In the genomic region with DNA sequence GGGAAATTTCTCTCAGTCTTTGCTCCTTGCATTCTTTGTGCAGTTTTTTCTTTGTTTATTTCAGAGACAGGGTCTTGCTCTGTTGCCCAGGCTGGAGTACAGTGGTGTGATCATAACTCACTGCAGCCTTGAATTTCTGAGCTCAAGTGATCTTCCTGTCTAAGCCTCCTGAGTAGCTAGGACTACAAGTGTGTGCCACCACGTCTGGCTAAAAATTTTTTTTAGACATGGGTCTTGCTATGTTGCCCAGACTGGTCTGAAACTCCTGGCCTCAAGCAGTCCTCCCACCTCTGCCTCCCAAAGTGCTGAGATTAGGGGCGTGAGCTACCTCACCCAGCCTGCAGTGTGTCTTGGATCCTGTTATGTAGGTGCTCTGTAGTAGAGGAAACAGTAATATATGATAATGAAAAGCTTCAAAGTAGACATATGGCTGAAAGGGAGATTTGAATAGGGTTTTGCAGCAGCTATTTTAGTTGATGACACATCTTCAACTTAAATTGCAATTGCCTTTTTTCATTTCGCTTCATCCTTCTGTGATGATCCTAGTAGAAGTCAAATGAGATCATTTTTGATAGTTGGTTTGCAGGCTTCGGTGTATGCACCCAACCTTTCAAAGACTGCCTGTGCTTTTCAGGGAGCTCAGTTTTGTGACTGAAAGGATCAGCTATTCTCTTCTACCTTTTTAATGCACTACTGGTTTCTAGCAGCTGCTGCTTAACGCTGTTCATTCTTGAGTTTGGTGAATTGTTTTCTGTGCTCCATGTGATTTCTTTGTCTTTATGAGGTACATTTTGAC, we compare ENCODE assay signal across 17 cellular contexts.
DNase-seq lines count a peak whose midpoint lies in the region; ATAC-seq and TF ChIP-seq lines count a peak whose summit lies in the region.
"Had no signal": no experiment of that assay in that cellular context is flagged by ENCODE, and none has a peak within 500 bp of the region (broad histone marks: within the 10 kb centered on the region; RNA-seq: fewer than 3 reads in every experiment).

No MANE protein-coding gene starts in this region.

- H3K9me3 Mint-ChIP-seq in activated T-cell treated with anti-CD3 and anti-CD28 coated beads, Interleukin-2, amount 50 U/mL, for 24 hours = no peaks in the 10 kb centered on the region
- H3K9me3 Mint-ChIP-seq in activated B cell treated with CpG ODN at 0.5 μM for 24 hours = peaks cover 2% of the 10 kb centered on the region
- peaks cover 3% of the 10 kb centered on the region for H3K9me3 Mint-ChIP-seq in stimulated activated memory B cell treated with anti-CD40 and anti-IgM and Interleukin-4, amounts not matched to agents 10 μg/mL and 1 μg/mL and 100 μg/mL, for 72 hours
- H3K9me3 Mint-ChIP-seq: CD4-positive, alpha-beta T cell had no signal

- peak overlapping the region; percentile 45 for H3K27ac Mint-ChIP-seq in activated T-cell treated with anti-CD3 and anti-CD28 coated beads, Interleukin-2, amount 50 U/mL, for 24 hours
- H3K27ac Mint-ChIP-seq in activated B cell treated with CpG ODN at 0.5 μM for 24 hours = peak overlapping the region; percentile 73
- peak overlapping the region; percentile 67 for H3K27ac Mint-ChIP-seq in stimulated activated memory B cell treated with anti-CD40 and anti-IgM and Interleukin-4, amounts not matched to agents 10 μg/mL and 1 μg/mL and 100 μg/mL, for 72 hours
- H3K27ac Mint-ChIP-seq: CD4-positive, alpha-beta T cell had no signal

- POLR2A ChIA-PET in activated B cell treated with CpG ODN at 0.5 μM for 24 hours (lab: Charles Lee) = interaction anchor here (0.6 to 1.2 kb wide), 7 partner anchors 8 to 280 kb away, joined by 3 to 7 read pairs (median 3); no protein-coding TSS in a partner anchor

- CTCF ChIA-PET in activated B cell treated with CpG ODN at 0.5 μM for 24 hours (lab: Charles Lee) = no interaction called here

- H3K4me3 Mint-ChIP-seq in activated T-cell treated with anti-CD3 and anti-CD28 coated beads, Interleukin-2, amount 50 U/mL, for 24 hours = no peak overlapping the region
- no peak overlapping the region for H3K4me3 Mint-ChIP-seq in activated B cell treated with CpG ODN at 0.5 μM for 24 hours
- no peak overlapping the region for H3K4me3 Mint-ChIP-seq in stimulated activated memory B cell treated with anti-CD40 and anti-IgM and Interleukin-4, amounts not matched to agents 10 μg/mL and 1 μg/mL and 100 μg/mL, for 72 hours
- H3K4me3 Mint-ChIP-seq: activated T-cell treated with anti-CD3 and anti-CD28 coated beads, Interleukin-2, amount 50 U/mL, for 4 hours; CD4-positive, alpha-beta T cell had no signal

- in situ Hi-C loops in KBM-7 (cut with MboI; ENCODE audit: low pct_unique_long_range_greater_than_20kb, low sequenced_read_pairs) = no loop called here

- DNase-seq in activated T-cell treated with anti-CD3 and anti-CD28 coated beads, Interleukin-2, amount 50 U/mL, for 24 hours = no peak
- DNase-seq in activated T-cell treated with anti-CD3 and anti-CD28 coated beads for 4 hours (no peak), activated B cell treated with CpG ODN at 0.5 μM for 24 hours (no peak), left cardiac atrium (no peak), KBM-7 (no peak)
- DNase-seq: activated CD4-positive, alpha-beta T cell treated with anti-CD3 and anti-CD28 coated beads, Interleukin-2, amount 50 U/mL, for 48 hours; activated T-cell treated with anti-CD3 and anti-CD28 coated beads, Interleukin-2, amount 50 U/mL, for 4 hours; adrenal gland; CD4-positive, alpha-beta T cell; DMS53; KG1; NCI-H1048; stimulated activated naive CD4-positive, alpha-beta T cell had no signal

- H3K36me3 Mint-ChIP-seq in activated T-cell treated with anti-CD3 and anti-CD28 coated beads, Interleukin-2, amount 50 U/mL, for 24 hours (ENCODE audit: low read depth) = peaks cover 35% of the 10 kb centered on the region
- peaks cover 29% of the 10 kb centered on the region for H3K36me3 Mint-ChIP-seq in activated B cell treated with CpG ODN at 0.5 μM for 24 hours (ENCODE audit: low read depth)
- H3K36me3 Mint-ChIP-seq in stimulated activated memory B cell treated with anti-CD40 and anti-IgM and Interleukin-4, amounts not matched to agents 10 μg/mL and 1 μg/mL and 100 μg/mL, for 72 hours = peaks cover 42% of the 10 kb centered on the region

- peaks cover 50% of the 10 kb centered on the region for H3K4me1 Mint-ChIP-seq in activated T-cell treated with anti-CD3 and anti-CD28 coated beads, Interleukin-2, amount 50 U/mL, for 24 hours (ENCODE audit: low read depth)
- H3K4me1 Mint-ChIP-seq in activated B cell treated with CpG ODN at 0.5 μM for 24 hours = peaks cover 72% of the 10 kb centered on the region
- peaks cover 80% of the 10 kb centered on the region for H3K4me1 Mint-ChIP-seq in stimulated activated memory B cell treated with anti-CD40 and anti-IgM and Interleukin-4, amounts not matched to agents 10 μg/mL and 1 μg/mL and 100 μg/mL, for 72 hours

- intact Hi-C loops in activated B cell treated with CpG ODN at 0.5 μM for 24 hours (cut with micrococcal nuclease) (no loop called here), left cardiac atrium (cut with DNase I) (no loop called here)

- no peaks in the 10 kb centered on the region for H3K27me3 Mint-ChIP-seq in activated T-cell treated with anti-CD3 and anti-CD28 coated beads, Interleukin-2, amount 50 U/mL, for 24 hours
- no peaks in the 10 kb centered on the region for H3K27me3 Mint-ChIP-seq in activated B cell treated with CpG ODN at 0.5 μM for 24 hours
- H3K27me3 Mint-ChIP-seq in stimulated activated memory B cell treated with anti-CD40 and anti-IgM and Interleukin-4, amounts not matched to agents 10 μg/mL and 1 μg/mL and 100 μg/mL, for 72 hours = no peaks in the 10 kb centered on the region
- H3K27me3 Mint-ChIP-seq: CD4-positive, alpha-beta T cell had no signal

- TF ChIP-seq CTCF in activated B cell treated with CpG ODN at 0.5 μM for 24 hours (IDR thresholded peaks at IDR 0.05) = no peak

- ATAC-seq in HG03354 (IDR thresholded peaks at IDR 0.05; ENCODE audit: poor library complexity, severe bottlenecking, unreplicated experiment) (peak; percentile 45), activated B cell treated with CpG ODN at 0.5 μM for 24 hours (ENCODE audit: low read depth) (peak; percentile 25), left cardiac atrium (no peak), GM18870 (IDR thresholded peaks at IDR 0.05; ENCODE audit: unreplicated experiment) (no peak)
- ATAC-seq in stimulated activated memory B cell treated with anti-CD40 and anti-IgM and Interleukin-4, amounts not matched to agents 10 μg/mL and 1 μg/mL and 100 μg/mL, for 72 hours = no peak
- ATAC-seq: left lobe of liver had no signal

Comparison
In these comparisons a context has a peak if more than half of its experiments do, and no peak if none do; other contexts are left out.
1. ATAC-seq: peak in HG03354 (single experiment) and activated B cell treated with CpG ODN at 0.5 μM for 24 hours (single experiment); none in stimulated activated memory B cell treated with anti-CD40 and anti-IgM and Interleukin-4, amounts not matched to agents 10 μg/mL and 1 μg/mL and 100 μg/mL, for 72 hours (single experiment), left cardiac atrium (0 of 2) and GM18870 (single experiment).
2. Peak in every context shown above with its lines, with median percentiles within 50 percentile points of each other: H3K27ac Mint-ChIP-seq.